ENCODE assay signal across 8 cellular contexts in genomic region chr9:101235105-101235866, GRCh38.
DNase-seq lines count a peak whose midpoint lies in the region; ATAC-seq and TF ChIP-seq lines count a peak whose summit lies in the region.

No MANE protein-coding gene starts in this region.

- no peak overlapping the region for H3K27ac ChIP-seq in gastroesophageal sphincter

- WGBS in gastroesophageal sphincter (ENCODE audit: low coverage in 1 of 2), 2 donors: 17 to 33% methylated on average over 6 of the region's 6 CpGs

- ATAC-seq in GM21737 (IDR thresholded peaks at IDR 0.05; ENCODE audit: unreplicated experiment) (no peak), gastroesophageal sphincter (no peak)

- peaks cover 0 to 6% (median 0%) of the 10 kb centered on the region in 3 donors for H3K9me3 ChIP-seq in gastroesophageal sphincter

- no peaks in the 10 kb centered on the region for H3K36me3 ChIP-seq in gastroesophageal sphincter

- TF ChIP-seq EP300 in Ishikawa (IDR thresholded peaks at IDR 0.05; ENCODE audit: borderline replicate concordance): no peak
- TF ChIP-seq EP300 in gastroesophageal sphincter (IDR thresholded peaks at IDR 0.05): no peak

- H3K4me3 ChIP-seq in gastroesophageal sphincter: no peak overlapping the region

- TF ChIP-seq POLR2A in gastroesophageal sphincter (IDR thresholded peaks at IDR 0.05): no peak

- peak; percentile 22 to 31 for DNase-seq in SHP77 (lab: John Stamatoyannopoulos, UW)
- peak; percentile 30 for DNase-seq in iPS DF 4.7 (ENCODE audit: extremely low read depth, low spot score)
- no peak for DNase-seq in ureter (ENCODE audit: low spot score)
- no peak for DNase-seq in germinal center (ENCODE audit: low spot score)

- H3K4me1 ChIP-seq in gastroesophageal sphincter: no peaks in the 10 kb centered on the region

- H3K27me3 ChIP-seq in gastroesophageal sphincter: no peaks in the 10 kb centered on the region

- peak; percentile 50 for TF ChIP-seq RAD21 in Ishikawa (IDR thresholded peaks at IDR 0.05; ENCODE audit: low read depth)

- TF ChIP-seq CTCF in GM12873 (IDR thresholded peaks at IDR 0.05; ENCODE audit: insufficient read depth, low read depth, low read length, missing control alignments): peak; percentile 52
- TF ChIP-seq CTCF in gastroesophageal sphincter (IDR thresholded peaks at IDR 0.05): peak in 1 of 4 experiments; percentile 37

TF ChIP-seq in Ishikawa, 13 proteins besides CTCF, POLR2A, EP300 and RAD21:
- no peak for TF ChIP-seq MAX (IDR thresholded peaks at IDR 0.05)
- no peak for TF ChIP-seq NFIC (IDR thresholded peaks at IDR 0.05)
- no peak for TF ChIP-seq ZBTB7A (IDR thresholded peaks at IDR 0.05; ENCODE audit: low read depth)
- TF ChIP-seq CREB1 (IDR thresholded peaks at IDR 0.05; ENCODE audit: low read depth): no peak
- no peak for TF ChIP-seq EGR1 (IDR thresholded peaks at IDR 0.05)
- no peak for TF ChIP-seq TCF12 (IDR thresholded peaks at IDR 0.05; ENCODE audit: low read depth)
- no peak for TF ChIP-seq FOXM1 (IDR thresholded peaks at IDR 0.05; ENCODE audit: borderline replicate concordance, low read depth)
- TF ChIP-seq, protein P1, sequence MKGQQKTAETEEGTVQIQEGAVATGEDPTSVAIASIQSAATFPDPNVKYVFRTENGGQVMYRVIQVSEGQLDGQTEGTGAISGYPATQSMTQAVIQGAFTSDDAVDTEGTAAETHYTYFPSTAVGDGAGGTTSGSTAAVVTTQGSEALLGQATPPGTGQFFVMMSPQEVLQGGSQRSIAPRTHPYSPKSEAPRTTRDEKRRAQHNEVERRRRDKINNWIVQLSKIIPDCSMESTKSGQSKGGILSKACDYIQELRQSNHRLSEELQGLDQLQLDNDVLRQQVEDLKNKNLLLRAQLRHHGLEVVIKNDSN (IDR thresholded peaks at IDR 0.05): no peak
- no peak for TF ChIP-seq CEBPB (IDR thresholded peaks at IDR 0.05)
- TF ChIP-seq TAF1 (IDR thresholded peaks at IDR 0.05; ENCODE audit: low read depth): no peak
- TF ChIP-seq, protein P2, sequence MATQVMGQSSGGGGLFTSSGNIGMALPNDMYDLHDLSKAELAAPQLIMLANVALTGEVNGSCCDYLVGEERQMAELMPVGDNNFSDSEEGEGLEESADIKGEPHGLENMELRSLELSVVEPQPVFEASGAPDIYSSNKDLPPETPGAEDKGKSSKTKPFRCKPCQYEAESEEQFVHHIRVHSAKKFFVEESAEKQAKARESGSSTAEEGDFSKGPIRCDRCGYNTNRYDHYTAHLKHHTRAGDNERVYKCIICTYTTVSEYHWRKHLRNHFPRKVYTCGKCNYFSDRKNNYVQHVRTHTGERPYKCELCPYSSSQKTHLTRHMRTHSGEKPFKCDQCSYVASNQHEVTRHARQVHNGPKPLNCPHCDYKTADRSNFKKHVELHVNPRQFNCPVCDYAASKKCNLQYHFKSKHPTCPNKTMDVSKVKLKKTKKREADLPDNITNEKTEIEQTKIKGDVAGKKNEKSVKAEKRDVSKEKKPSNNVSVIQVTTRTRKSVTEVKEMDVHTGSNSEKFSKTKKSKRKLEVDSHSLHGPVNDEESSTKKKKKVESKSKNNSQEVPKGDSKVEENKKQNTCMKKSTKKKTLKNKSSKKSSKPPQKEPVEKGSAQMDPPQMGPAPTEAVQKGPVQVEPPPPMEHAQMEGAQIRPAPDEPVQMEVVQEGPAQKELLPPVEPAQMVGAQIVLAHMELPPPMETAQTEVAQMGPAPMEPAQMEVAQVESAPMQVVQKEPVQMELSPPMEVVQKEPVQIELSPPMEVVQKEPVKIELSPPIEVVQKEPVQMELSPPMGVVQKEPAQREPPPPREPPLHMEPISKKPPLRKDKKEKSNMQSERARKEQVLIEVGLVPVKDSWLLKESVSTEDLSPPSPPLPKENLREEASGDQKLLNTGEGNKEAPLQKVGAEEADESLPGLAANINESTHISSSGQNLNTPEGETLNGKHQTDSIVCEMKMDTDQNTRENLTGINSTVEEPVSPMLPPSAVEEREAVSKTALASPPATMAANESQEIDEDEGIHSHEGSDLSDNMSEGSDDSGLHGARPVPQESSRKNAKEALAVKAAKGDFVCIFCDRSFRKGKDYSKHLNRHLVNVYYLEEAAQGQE (IDR thresholded peaks at IDR 0.05; ENCODE audit: low read depth): no peak
- TF ChIP-seq YY1 (IDR thresholded peaks at IDR 0.05; ENCODE audit: low read depth): no peak
- no peak for TF ChIP-seq TEAD4 (IDR thresholded peaks at IDR 0.05)

Comparison
In these comparisons a context has a peak if more than half of its experiments do, and no peak if none do; other contexts are left out.
1. DNase-seq: peak in SHP77 (2 of 2) and iPS DF 4.7 (single experiment); none in ureter (single experiment) and germinal center (single experiment).